In genomic region chr19:33905937-33906577, GRCh38 we compare ENCODE assay signal across 8 cellular contexts.
DNase-seq lines count a peak whose midpoint lies in the region; ATAC-seq and TF ChIP-seq lines count a peak whose summit lies in the region.

No MANE protein-coding gene starts in this region.

- WGBS in ovary, 3 donors: 1 to 3% (median 1%) methylated on average over 18 to 59 of the region's 60 CpGs

- no peak overlapping the region for H3K27ac Mint-ChIP-seq in Caco-2 (ENCODE audit: unreplicated experiment)
- no peak overlapping the region for H3K27ac Mint-ChIP-seq in activated B cell treated with CpG ODN at 0.5 μM for 24 hours

- no peaks in the 10 kb centered on the region for H3K27me3 Mint-ChIP-seq in Caco-2 (ENCODE audit: insufficient read depth, unreplicated experiment)
- peaks cover 43% of the 10 kb centered on the region for H3K27me3 Mint-ChIP-seq in activated B cell treated with CpG ODN at 0.5 μM for 24 hours

- H3K9me3 Mint-ChIP-seq in Caco-2 (ENCODE audit: unreplicated experiment) (no peaks in the 10 kb centered on the region), activated B cell treated with CpG ODN at 0.5 μM for 24 hours (peaks cover 3% of the 10 kb centered on the region)

- H3K4me1 Mint-ChIP-seq in Caco-2 (ENCODE audit: low read depth, unreplicated experiment) (no peaks in the 10 kb centered on the region), activated B cell treated with CpG ODN at 0.5 μM for 24 hours (peaks cover 12% of the 10 kb centered on the region)

- ATAC-seq in activated B cell treated with CpG ODN at 0.5 μM for 24 hours (ENCODE audit: low read depth) (peak; percentile 50), HG02678 (IDR thresholded peaks at IDR 0.05; ENCODE audit: unreplicated experiment) (no peak), GM18511 (IDR thresholded peaks at IDR 0.05; ENCODE audit: unreplicated experiment) (no peak)

- TF ChIP-seq CTCF in Caco-2 (IDR thresholded peaks at IDR 0.05; ENCODE audit: insufficient read depth in 1 of 2, low read depth in 1 of 2, low read length in 1 of 2, severe bottlenecking in 1 of 2, unreplicated experiment in 1 of 2) (no peak), activated B cell treated with CpG ODN at 0.5 μM for 24 hours (IDR thresholded peaks at IDR 0.05) (no peak), ovary (IDR thresholded peaks at IDR 0.05) (no peak)

- H3K36me3 Mint-ChIP-seq in Caco-2 (ENCODE audit: insufficient read depth, unreplicated experiment) (no peaks in the 10 kb centered on the region), activated B cell treated with CpG ODN at 0.5 μM for 24 hours (ENCODE audit: low read depth) (no peaks in the 10 kb centered on the region)

- TF ChIP-seq EP300 in ovary (IDR thresholded peaks at IDR 0.05): no peak

- DNase-seq in Caco-2 (peak; percentile 86 to 87), activated B cell treated with CpG ODN at 0.5 μM for 24 hours (peak; percentile 16), germinal center (ENCODE audit: low spot score) (peak; percentile 30), ovary (peak; percentile 66 to 83 (median 74)), NOMO-1 treated with DMSO at 0.1 percent for 48 hours (lab: John Stamatoyannopoulos, UW; ENCODE audit: unreplicated experiment) (no peak)
- DNase-seq in activated naive CD4-positive, alpha-beta T cell (lab: John Stamatoyannopoulos, UW): no peak

- H3K36me3 ChIP-seq in Caco-2 (ENCODE audit: control insufficient read depth, insufficient read depth, low read length) (no peaks in the 10 kb centered on the region), ovary (no peaks in the 10 kb centered on the region)

- peak overlapping the region in 1 of 2 donors; percentile 44 for H3K27ac ChIP-seq in ovary

- CTCF ChIA-PET in Caco-2 (lab: Charles Lee) (interaction anchor here (0.6 to 1.0 kb wide), 7 partner anchors 83 to 475 kb away, joined by 3 to 5 read pairs (median 3); no protein-coding TSS in a partner anchor), activated B cell treated with CpG ODN at 0.5 μM for 24 hours (lab: Charles Lee) (interaction anchor here (1.2 kb wide), 1 partner anchor 128 kb away, joined by 3 read pairs; no protein-coding TSS in a partner anchor)

- no peak for TF ChIP-seq POLR2A in ovary (IDR thresholded peaks at IDR 0.05)

- POLR2A ChIA-PET in Caco-2 (lab: Charles Lee) (interaction anchor here (0.6 to 0.9 kb wide), 7 partner anchors 30 to 1021 kb away, joined by 3 to 9 read pairs (median 6); partner anchors contain the start of gene ZNF302), activated B cell treated with CpG ODN at 0.5 μM for 24 hours (lab: Charles Lee) (interaction anchor here (1.1 kb wide), 1 partner anchor 19 kb away, joined by 3 read pairs; no protein-coding TSS in a partner anchor)

- H3K4me1 ChIP-seq in Caco-2 (peaks cover 5% of the 10 kb centered on the region), ovary (ENCODE audit: insufficient read depth) (peaks cover 1% of the 10 kb centered on the region)

- H3K4me3 ChIP-seq in Caco-2 (ENCODE audit: low read depth, low read length) (peak overlapping the region; percentile 54), ovary (peak overlapping the region; percentile 40)

- no TSS peak for BruUV-seq in Caco-2 (replicated peaks; lab: Mats Ljungman, UMichigan)

- H3K9me3 ChIP-seq in Caco-2: no peaks in the 10 kb centered on the region
- H3K9me3 ChIP-seq in ovary: no peaks in the 10 kb centered on the region

- H3K27me3 ChIP-seq in Caco-2 (replicated peaks; ENCODE audit: control insufficient read depth, insufficient read depth, low read length) (no peaks in the 10 kb centered on the region), ovary (no peaks in the 10 kb centered on the region)

- intact Hi-C loops in Caco-2 (cut with micrococcal nuclease; ENCODE audit: unreplicated experiment) (no loop called here), activated B cell treated with CpG ODN at 0.5 μM for 24 hours (cut with micrococcal nuclease) (no loop called here), ovary (cut with DNase I) (no loop called here)

- H3K4me3 Mint-ChIP-seq in Caco-2 (ENCODE audit: unreplicated experiment) (peak overlapping the region; percentile 77), activated B cell treated with CpG ODN at 0.5 μM for 24 hours (peak overlapping the region; percentile 70)

Comparison
In these comparisons a context has a peak if more than half of its experiments do, and no peak if none do; other contexts are left out.
1. DNase-seq: peak in Caco-2 (2 of 2), activated B cell treated with CpG ODN at 0.5 μM for 24 hours (single experiment), germinal center (single experiment) and ovary (5 of 5); none in activated naive CD4-positive, alpha-beta T cell (0 of 4) and NOMO-1 treated with DMSO at 0.1 percent for 48 hours (single experiment).